12 cellular contexts compared by ENCODE assay signal in genomic region chr1:202283991-202284390, GRCh38. TPM values are rescaled to one million over a fixed set of nuclear protein-coding genes. Genes with fewer than 3 reads are reported as not detected.
DNase-seq lines count a peak whose midpoint lies in the region; ATAC-seq, FAIRE-seq and TF ChIP-seq lines count a peak whose summit lies in the region.
"Had no signal": no experiment of that assay in that cellular context is flagged by ENCODE, and none has a peak within 500 bp of the region (broad histone marks: within the 10 kb centered on the region; RNA-seq: fewer than 3 reads in every experiment).

No MANE protein-coding gene starts in this region.

- H3K27me3 ChIP-seq in BLaER1 treated with 17β-estradiol and CSF1 and Interleukin-3, amounts not matched to agents 10 nM and 100 nM: peaks cover 0 to 3% (median 0%) of the 10 kb centered on the region in 11 experiments; a peak in 1 of 22 replicates
- H3K27me3 ChIP-seq in MG63 (no peaks in the 10 kb centered on the region), bronchial epithelial cell (ENCODE audit: control insufficient read depth, insufficient read depth, low read length) (peaks cover under 1% of the 10 kb centered on the region), mesendoderm (ENCODE audit: insufficient read depth, low read length, poor library complexity) (no peaks in the 10 kb centered on the region)
- H3K27me3 ChIP-seq: gastroesophageal sphincter had no signal

- H2AK5ac ChIP-seq in mesendoderm (ENCODE audit: low read length): no peak overlapping the region

- H3K9ac ChIP-seq in BLaER1 treated with 17β-estradiol and CSF1 and Interleukin-3, amounts not matched to agents 10 nM and 100 nM: no peak overlapping the region
- H3K9ac ChIP-seq in mesendoderm (ENCODE audit: low read length): no peak overlapping the region

- no peak overlapping the region for H3K4me3 ChIP-seq in BLaER1 treated with 17β-estradiol and CSF1 and Interleukin-3, amounts not matched to agents 10 nM and 100 nM
- H3K4me3 ChIP-seq in MG63 (no peak overlapping the region), bronchial epithelial cell (ENCODE audit: low read depth, low read length) (no peak overlapping the region), mesendoderm (ENCODE audit: low read length) (no peak overlapping the region)
- H3K4me3 ChIP-seq: gastroesophageal sphincter had no signal

- no peak overlapping the region for H3K4ac ChIP-seq in mesendoderm (ENCODE audit: low read depth, low read length)

- H4K8ac ChIP-seq in mesendoderm (ENCODE audit: low read depth, low read length): no peak overlapping the region

- H3K9me3 Mint-ChIP-seq in activated T-cell treated with anti-CD3 and anti-CD28 coated beads, Interleukin-2, amount 50 U/mL, for 72 hours: no peaks in the 10 kb centered on the region
- H3K9me3 Mint-ChIP-seq: activated T-helper 1 cell treated with anti-CD3 and anti-CD28 coated beads, Interleukin-12 subunit alpha, Interleukin-12 subunit beta, Interleukin-2, Interleukin-4 antibody, amounts not matched to agents 30 ng/mL and 10 ng/mL and 1 ng/mL, durations not matched to agents 14 hours and 24 hours and 36 hours; CD8-positive, alpha-beta T cell had no signal

- no peaks in the 10 kb centered on the region for H3K79me1 ChIP-seq in mesendoderm (ENCODE audit: low read length)

- H3K36me3 ChIP-seq in BLaER1 treated with 17β-estradiol and CSF1 and Interleukin-3, amounts not matched to agents 10 nM and 100 nM: peaks cover 0 to 26% (median 0%) of the 10 kb centered on the region in 11 experiments; a peak in 8 of 22 replicates
- H3K36me3 ChIP-seq in MG63: no peaks in the 10 kb centered on the region
- H3K36me3 ChIP-seq in bronchial epithelial cell (ENCODE audit: control insufficient read depth, insufficient read depth, low read length): no peaks in the 10 kb centered on the region
- H3K36me3 ChIP-seq in mesendoderm (ENCODE audit: control insufficient read depth, insufficient read depth, low read length): no peaks in the 10 kb centered on the region
- H3K36me3 ChIP-seq: gastroesophageal sphincter had no signal

- peak overlapping the region in 7 of 11 experiments; percentile 57 to 82 (median 72); a peak in 11 of 22 replicates for H3K4me2 ChIP-seq in BLaER1 treated with 17β-estradiol and CSF1 and Interleukin-3, amounts not matched to agents 10 nM and 100 nM
- no peak overlapping the region for H3K4me2 ChIP-seq in mesendoderm (ENCODE audit: low read length)

- H3K27ac Mint-ChIP-seq in activated T-cell treated with anti-CD3 and anti-CD28 coated beads, Interleukin-2, amount 50 U/mL, for 72 hours: no peak overlapping the region
- H3K27ac Mint-ChIP-seq: activated T-helper 1 cell treated with anti-CD3 and anti-CD28 coated beads, Interleukin-12 subunit alpha, Interleukin-12 subunit beta, Interleukin-2, Interleukin-4 antibody, amounts not matched to agents 30 ng/mL and 10 ng/mL and 1 ng/mL, durations not matched to agents 14 hours and 24 hours and 36 hours; progenitor cell of endocrine pancreas had no signal

- H3K4me1 ChIP-seq in BLaER1 treated with 17β-estradiol and CSF1 and Interleukin-3, amounts not matched to agents 10 nM and 100 nM: peaks cover 0 to 49% (median 41%) of the 10 kb centered on the region in 10 experiments; a peak in 16 of 20 replicates
- H3K4me1 ChIP-seq in mesendoderm (ENCODE audit: control insufficient read depth, low read depth, low read length): no peaks in the 10 kb centered on the region
- H3K4me1 ChIP-seq: gastroesophageal sphincter had no signal

- no peak overlapping the region for H2BK120ac ChIP-seq in mesendoderm (ENCODE audit: low read depth, low read length)

- peak; percentile 86 for DNase-seq in MG63
- peak; percentile 87 for DNase-seq in bronchial epithelial cell (ENCODE audit: low read depth)
- DNase-seq in mesendoderm: peak; percentile 64
- no peak for DNase-seq in NCI-H2171 (lab: John Stamatoyannopoulos, UW)
- no peak for DNase-seq in epidermal melanocyte (ENCODE audit: insufficient read length, low spot score)
- no peak for DNase-seq in cerebellar cortex (ENCODE audit: low spot score)
- no peak for DNase-seq in activated T-cell treated with anti-CD3 and anti-CD28 coated beads, Interleukin-2, amount 50 U/mL, for 72 hours

- H3K9me3 ChIP-seq in BLaER1 treated with 17β-estradiol and CSF1 and Interleukin-3, amounts not matched to agents 10 nM and 100 nM (replicated peaks in 1 of 11): no peaks in the 10 kb centered on the region
- H3K9me3 ChIP-seq in MG63: no peaks in the 10 kb centered on the region
- H3K9me3 ChIP-seq: gastroesophageal sphincter had no signal

- no peak overlapping the region for H4K5ac ChIP-seq in mesendoderm (ENCODE audit: low read length)

- peak; percentile 13 for FAIRE-seq in bronchial epithelial cell (lab: Jason Lieb, UNC)

- no peak for TF ChIP-seq CTCF in bronchial epithelial cell (IDR thresholded peaks at IDR 0.05; ENCODE audit: insufficient read depth, low read length, severe bottlenecking)

- H3K4me1 Mint-ChIP-seq in activated T-cell treated with anti-CD3 and anti-CD28 coated beads, Interleukin-2, amount 50 U/mL, for 72 hours (ENCODE audit: low read depth): peaks cover 12% of the 10 kb centered on the region

- H2BK15ac ChIP-seq in mesendoderm (replicated peaks; ENCODE audit: low read depth): no peak overlapping the region

- no peaks in the 10 kb centered on the region for H3K36me3 Mint-ChIP-seq in activated T-cell treated with anti-CD3 and anti-CD28 coated beads, Interleukin-2, amount 50 U/mL, for 72 hours (ENCODE audit: insufficient read depth in 2 of 2)
- H3K36me3 Mint-ChIP-seq: CD8-positive, alpha-beta T cell had no signal

- H3K27ac ChIP-seq in BLaER1 treated with 17β-estradiol and CSF1 and Interleukin-3, amounts not matched to agents 10 nM and 100 nM: no peak overlapping the region
- H3K27ac ChIP-seq in mesendoderm (ENCODE audit: low read depth, low read length): no peak overlapping the region
- H3K27ac ChIP-seq: gastroesophageal sphincter had no signal

- no peak overlapping the region for H3K4me3 Mint-ChIP-seq in activated T-cell treated with anti-CD3 and anti-CD28 coated beads, Interleukin-2, amount 50 U/mL, for 72 hours
- H3K4me3 Mint-ChIP-seq: activated T-helper 1 cell treated with anti-CD3 and anti-CD28 coated beads, Interleukin-12 subunit alpha, Interleukin-12 subunit beta, Interleukin-2, Interleukin-4 antibody, amounts not matched to agents 30 ng/mL and 10 ng/mL and 1 ng/mL, durations not matched to agents 14 hours and 24 hours and 36 hours; CD8-positive, alpha-beta T cell had no signal

- no peak for ATAC-seq in activated T-cell treated with anti-CD3 and anti-CD28 coated beads, Interleukin-2, amount 50 U/mL, for 72 hours (replicated peaks in 1 of 2)
- ATAC-seq: gastroesophageal sphincter had no signal

- H3K56ac ChIP-seq in mesendoderm (ENCODE audit: low read length): no peak overlapping the region

- H3K23ac ChIP-seq in mesendoderm (ENCODE audit: low read length): no peak overlapping the region

- WGBS in mesendoderm (ENCODE audit: extremely low coverage, insufficient coverage, low lambda C conversion rate): no CpG with 5 or more reads among the region's 4 CpGs

- no peak overlapping the region for H2BK5ac ChIP-seq in mesendoderm (ENCODE audit: low read length)

- H4K20me1 ChIP-seq in BLaER1 treated with 17β-estradiol and CSF1 and Interleukin-3, amounts not matched to agents 10 nM and 100 nM: peaks cover 0 to 21% (median 5%) of the 10 kb centered on the region in 11 experiments; a peak in 8 of 22 replicates

- H3K27me3 Mint-ChIP-seq in activated T-cell treated with anti-CD3 and anti-CD28 coated beads, Interleukin-2, amount 50 U/mL, for 72 hours (ENCODE audit: low read depth): no peaks in the 10 kb centered on the region

- no peak overlapping the region for H3K18ac ChIP-seq in mesendoderm (ENCODE audit: low read length)

- no peaks in the 10 kb centered on the region for H3K79me2 ChIP-seq in mesendoderm (ENCODE audit: control insufficient read depth, insufficient read depth, low read length)

RNA-seq across cellular contexts. Expression of gene UBE2T, which starts 57.7 kb away (rescaled TPM):
- 83.6 and 111 TPM in 2 replicates for total RNA-seq in MG63 (2014; rRNA removed; shearing (Covaris generic); ENCODE audit: low replicate concordance)
- total RNA-seq in bronchial epithelial cell: 1.9 and 4.7 TPM in 2 replicates
- 87.5 TPM for polyA plus RNA-seq in mesendoderm (2013, experiment 1 of 2)
- polyA plus RNA-seq in mesendoderm (2013, experiment 2 of 2): 91.3 TPM
- 10 to 100 TPM; 43.6 to 58.1 TPM for total RNA-seq in activated T-cell treated with anti-CD3 and anti-CD28 coated beads, Interleukin-2, amount 50 U/mL, for 72 hours

Comparison
In these comparisons a context has a peak if more than half of its experiments do, and no peak if none do; other contexts are left out.
1. DNase-seq: peak in MG63 (single experiment), bronchial epithelial cell (single experiment) and mesendoderm (single experiment); none in NCI-H2171 (single experiment), epidermal melanocyte (single experiment), cerebellar cortex (single experiment) and activated T-cell treated with anti-CD3 and anti-CD28 coated beads, Interleukin-2, amount 50 U/mL, for 72 hours (0 of 2).